Comparison of ENCODE assay signal across 34 cellular contexts in the genomic region with DNA sequence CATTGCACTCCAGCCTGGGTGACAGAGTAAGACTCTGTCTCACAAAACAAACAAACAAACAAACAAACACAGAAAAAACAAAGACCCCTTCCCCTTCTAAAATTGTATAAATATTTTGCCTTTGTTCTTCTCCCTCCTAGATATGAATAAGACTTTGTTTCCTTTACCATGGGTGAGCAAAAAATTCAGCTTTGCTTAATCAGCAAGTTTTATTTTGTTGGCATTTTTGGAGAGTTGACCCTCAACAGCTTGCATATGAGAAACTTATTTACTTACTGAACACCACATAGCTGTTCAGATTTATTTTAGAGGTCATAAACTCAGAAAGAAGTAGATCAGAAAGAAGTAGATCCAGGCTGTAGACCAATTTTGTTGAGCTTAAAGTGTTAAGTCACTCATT.
"Had no signal": no experiment of that assay in that cellular context is flagged by ENCODE, and none has a peak within 500 bp of the region (broad histone marks: within the 10 kb centered on the region; RNA-seq: fewer than 3 reads in every experiment).

No MANE protein-coding gene starts in this region.

- DNase-seq: Karpas-422, Kasumi-1, MG63, MM.1S, MV-4-11, NCI-H1048, NCI-H1092, NCI-H1092 treated with DMSO at 0.1 percent for 48 hours, NCI-H1105, NCI-H1105 treated with DMSO at 0.1 percent for 48 hours, NCI-H1417, NCI-H1417 treated with DMSO at 0.1 percent for 48 hours, NCI-H1436, NCI-H1436 treated with DMSO at 0.1 percent for 48 hours, NCI-H146, NCI-H1694, NCI-H1694 treated with DMSO at 0.1 percent for 48 hours, NCI-H187, NCI-H187 treated with DMSO at 0.1 percent for 48 hours, NCI-H1930, NCI-H2029, NCI-H2029 treated with DMSO at 0.1 percent for 48 hours, NCI-H2081, NCI-H2081 treated with DMSO at 0.1 percent for 48 hours, NCI-H2107, NCI-H2171, NCI-H2171 treated with DMSO at 0.1 percent for 48 hours, NCI-H2227 treated with DMSO at 0.1 percent for 48 hours, NCI-H226, NCI-H345, NCI-H446, NCI-H446 treated with DMSO at 0.1 percent for 48 hours, NCI-H510A, NCI-H510A treated with DMSO at 0.1 percent for 48 hours had no signal

- H3K4me3 ChIP-seq: MG63 had no signal

- H3K36me3 ChIP-seq: MG63 had no signal

- H3K27me3 ChIP-seq: MG63 had no signal

- H3K9me3 ChIP-seq: MG63 had no signal
